ENCODE assay signal across 30 cellular contexts in genomic region chr12:16504200-16504599, GRCh38.
"Had no signal": no experiment of that assay in that cellular context is flagged by ENCODE, and none has a peak within 500 bp of the region (broad histone marks: within the 10 kb centered on the region; RNA-seq: fewer than 3 reads in every experiment).

No MANE protein-coding gene starts in this region.

- H3K27me3 Mint-ChIP-seq: activated B cell treated with CpG ODN at 0.5 μM for 24 hours; activated CD4-positive, alpha-beta memory T cell treated with anti-CD3 and anti-CD28 coated beads for 36 hours had no signal

- H3K4me2 ChIP-seq: SK-N-SH had no signal

- H3K27ac Mint-ChIP-seq: activated B cell treated with CpG ODN at 0.5 μM for 24 hours; activated CD4-positive, alpha-beta memory T cell treated with anti-CD3 and anti-CD28 coated beads for 36 hours; activated naive CD4-positive, alpha-beta T cell treated with anti-CD3 and anti-CD28 coated beads for 36 hours; activated naive CD4-positive, alpha-beta T cell treated with anti-CD3 and anti-CD28 coated beads, Interleukin-2, amount 50 U/mL, for 72 hours; activated T-helper 1 cell treated with anti-CD3 and anti-CD28 coated beads, Interleukin-12 subunit alpha, Interleukin-12 subunit beta, Interleukin-2, Interleukin-4 antibody, amounts not matched to agents 30 ng/mL and 10 ng/mL and 1 ng/mL, durations not matched to agents 14 hours and 24 hours and 36 hours; T-helper 1 cell treated with Interleukin-12 subunit alpha and Interleukin-12 subunit beta and Interleukin-4 antibody, amounts not matched to agents 30 μg/mL and 1 μg/mL, for 36 hours; T-helper 2 cell treated with Interferon-gamma antibody and Interleukin-4, amounts not matched to agents 5 μg/mL and 100 μg/mL, for 36 hours had no signal

- ATAC-seq: activated naive CD4-positive, alpha-beta T cell treated with anti-CD3 and anti-CD28 coated beads, Interleukin-2, amount 50 U/mL, for 72 hours; activated T-cell treated with anti-CD3 and anti-CD28 coated beads, Interleukin-2, amount 50 U/mL, for 4 hours; body of pancreas; Panc1 had no signal

- H3K27ac ChIP-seq: adrenal gland, body of pancreas, breast epithelium, SJSA1 had no signal

- H3K9me2 ChIP-seq: SK-N-SH had no signal

- H3K36me3 ChIP-seq: adrenal gland, breast epithelium, MG63, SJSA1 had no signal

- H3K9me3 Mint-ChIP-seq: T-helper 1 cell treated with Interleukin-12 subunit alpha and Interleukin-12 subunit beta and Interleukin-4 antibody, amounts not matched to agents 30 μg/mL and 1 μg/mL, for 36 hours had no signal

- H3K27me3 ChIP-seq: adrenal gland, body of pancreas, breast epithelium, MG63, SJSA1 had no signal

- H3K36me3 Mint-ChIP-seq: activated CD4-positive, alpha-beta memory T cell treated with anti-CD3 and anti-CD28 coated beads for 36 hours; activated naive CD4-positive, alpha-beta T cell treated with anti-CD3 and anti-CD28 coated beads, Interleukin-2, amount 50 U/mL, for 72 hours had no signal

- H3K4me3 ChIP-seq: adrenal gland, body of pancreas, breast epithelium, MG63, SJSA1 had no signal

- H3K9me3 ChIP-seq: adrenal gland, body of pancreas, breast epithelium, MG63, SJSA1, SK-N-SH had no signal

- H3K4me1 ChIP-seq: adrenal gland, breast epithelium, SJSA1 had no signal

- H3K4me3 Mint-ChIP-seq: activated B cell treated with CpG ODN at 0.5 μM for 24 hours; activated CD4-positive, alpha-beta memory T cell treated with anti-CD3 and anti-CD28 coated beads for 36 hours; activated naive CD4-positive, alpha-beta T cell treated with anti-CD3 and anti-CD28 coated beads for 36 hours; activated T-cell treated with anti-CD3 and anti-CD28 coated beads, Interleukin-2, amount 50 U/mL, for 4 hours; activated T-helper 1 cell treated with anti-CD3 and anti-CD28 coated beads, Interleukin-12 subunit alpha, Interleukin-12 subunit beta, Interleukin-2, Interleukin-4 antibody, amounts not matched to agents 30 ng/mL and 10 ng/mL and 1 ng/mL, durations not matched to agents 14 hours and 24 hours and 36 hours; T-helper 1 cell treated with Interleukin-12 subunit alpha and Interleukin-12 subunit beta and Interleukin-4 antibody, amounts not matched to agents 30 μg/mL and 1 μg/mL, for 36 hours; T-helper 2 cell treated with Interferon-gamma antibody and Interleukin-4, amounts not matched to agents 5 μg/mL and 100 μg/mL, for 36 hours had no signal

- FAIRE-seq: astrocyte had no signal

- H3K4me1 Mint-ChIP-seq: activated B cell treated with CpG ODN at 0.5 μM for 24 hours had no signal

- DNase-seq: activated B cell treated with CpG ODN at 0.5 μM for 24 hours; activated CD4-positive, alpha-beta memory T cell treated with anti-CD3 and anti-CD28 coated beads for 36 hours; activated CD4-positive, alpha-beta T cell treated with anti-CD3 and anti-CD28 coated beads for 4 hours; activated CD4-positive, alpha-beta T cell treated with anti-CD3 and anti-CD28 coated beads, Interleukin-2, amount 50 U/mL, for 1 hour; activated CD4-positive, CD25-positive, alpha-beta regulatory T cell treated with anti-CD3 and anti-CD28 coated beads, Interleukin-2, amount 50 U/mL, for 72 hours; activated CD8-positive, alpha-beta memory T cell treated with anti-CD3 and anti-CD28 coated beads, Interleukin-2, amount 50 U/mL, for 4 hours; activated gamma-delta T cell treated with Interleukin-2 at 50 U/mL for 16 hours; activated naive CD4-positive, alpha-beta T cell treated with anti-CD3 and anti-CD28 coated beads for 36 hours; activated T-cell treated with anti-CD3 and anti-CD28 coated beads for 4 hours; activated T-cell treated with anti-CD3 and anti-CD28 coated beads, Interleukin-2, amount 50 U/mL, for 4 hours; adrenal gland; body of pancreas; MG63; NCI-H1048; NCI-H1105 treated with DMSO at 0.1 percent for 48 hours; NCI-H1436 treated with DMSO at 0.1 percent for 48 hours; NCI-H1694 treated with DMSO at 0.1 percent for 48 hours; NCI-H2029; NCI-H345; NCI-H524 treated with DMSO at 0.1 percent for 48 hours; SHP77 treated with DMSO at 0.1 percent for 48 hours; SK-N-SH had no signal
